In genomic region chr17:73255671-73256181, GRCh38 we compare ENCODE assay signal across 1 cellular context.
TF ChIP-seq lines count a peak whose summit lies in the region.

No MANE protein-coding gene starts in this region.

TF ChIP-seq in HepG2, 621 proteins besides CTCF, POLR2A, EP300 and RAD21 (continued from another document and continues in another):
- peak; percentile 52; the same call in 1 of the 2 replicates for TF ChIP-seq ZBTB33 (CRISPR knock-in tag; IDR thresholded peaks at IDR 0.05)
- TF ChIP-seq ZNF772 (CRISPR knock-in tag; IDR thresholded peaks at IDR 0.05): 0 out of 2 replicates have a peak, but pooled peaks have one; percentile 58
- TF ChIP-seq ZNF687 (CRISPR knock-in tag; IDR thresholded peaks at IDR 0.05): peak; percentile 51
- TF ChIP-seq ZNF672 (CRISPR knock-in tag; IDR thresholded peaks at IDR 0.05): no peak
- TF ChIP-seq DR1 (CRISPR knock-in tag; IDR thresholded peaks at IDR 0.05): no peak
- no peak for TF ChIP-seq GTF3A (CRISPR knock-in tag; conservative IDR thresholded peaks at IDR 0.05)
- TF ChIP-seq MAZ (IDR thresholded peaks at IDR 0.05; ENCODE audit: borderline replicate concordance, low read depth, low read length): no peak
- TF ChIP-seq MAZ (CRISPR knock-in tag; IDR thresholded peaks at IDR 0.05; ENCODE audit: low read depth): peak; percentile 34; the same call in 1 of the 2 replicates
- TF ChIP-seq ZNF331 (CRISPR knock-in tag; IDR thresholded peaks at IDR 0.05): peak; percentile 54; the same call in 1 of the 2 replicates
- no peak for TF ChIP-seq PHB2 (IDR thresholded peaks at IDR 0.05; ENCODE audit: partially characterized antibody)
- no peak for TF ChIP-seq ZBTB38 (CRISPR knock-in tag; IDR thresholded peaks at IDR 0.05)
- no peak for TF ChIP-seq ZNF652 (CRISPR knock-in tag; IDR thresholded peaks at IDR 0.05; ENCODE audit: borderline replicate concordance, low read depth)
- no peak for TF ChIP-seq ZNF646 (CRISPR knock-in tag; IDR thresholded peaks at IDR 0.05)
- TF ChIP-seq ZNF256 (CRISPR knock-in tag; conservative IDR thresholded peaks at IDR 0.05): no peak
- TF ChIP-seq PHF20 (CRISPR knock-in tag; IDR thresholded peaks at IDR 0.05): no peak
- TF ChIP-seq NFE2L1 (CRISPR knock-in tag; IDR thresholded peaks at IDR 0.05; ENCODE audit: borderline replicate concordance): no peak
- no peak for TF ChIP-seq ZNF766 (CRISPR knock-in tag; IDR thresholded peaks at IDR 0.05; ENCODE audit: borderline replicate concordance)
- no peak for TF ChIP-seq ATF7 (IDR thresholded peaks at IDR 0.05)
- TF ChIP-seq ATF7 (CRISPR knock-in tag; IDR thresholded peaks at IDR 0.05): no peak
- no peak for TF ChIP-seq ZNF281 (CRISPR knock-in tag; IDR thresholded peaks at IDR 0.05; ENCODE audit: borderline replicate concordance)
- no peak for TF ChIP-seq ZNF691 (CRISPR knock-in tag; IDR thresholded peaks at IDR 0.05; ENCODE audit: borderline replicate concordance, low read depth)
- TF ChIP-seq ZNF333 (CRISPR knock-in tag; IDR thresholded peaks at IDR 0.05; ENCODE audit: borderline replicate concordance): no peak
- TF ChIP-seq THAP8 (CRISPR knock-in tag; IDR thresholded peaks at IDR 0.05; ENCODE audit: borderline replicate concordance): no peak
- TF ChIP-seq XBP1 (CRISPR knock-in tag; IDR thresholded peaks at IDR 0.05): no peak
- 0 out of 2 replicates have a peak, but pooled peaks have one; percentile 30 for TF ChIP-seq SP4 (CRISPR knock-in tag; IDR thresholded peaks at IDR 0.05)
- TF ChIP-seq MYPOP (CRISPR knock-in tag; IDR thresholded peaks at IDR 0.05): no peak
- TF ChIP-seq SIX4 (CRISPR knock-in tag; IDR thresholded peaks at IDR 0.05): no peak
- TF ChIP-seq HHEX (CRISPR knock-in tag; IDR thresholded peaks at IDR 0.05): no peak
- TF ChIP-seq KDM5A (IDR thresholded peaks at IDR 0.05; ENCODE audit: borderline replicate concordance, low read length): no peak
- no peak for TF ChIP-seq MNT (IDR thresholded peaks at IDR 0.05)
- TF ChIP-seq HNF4A (CRISPR knock-in tag; IDR thresholded peaks at IDR 0.05): no peak
- no peak for TF ChIP-seq ZNF17 (CRISPR knock-in tag; IDR thresholded peaks at IDR 0.05)
- no peak for TF ChIP-seq ZNF343 (CRISPR knock-in tag; IDR thresholded peaks at IDR 0.05)
- TF ChIP-seq ZNF451 (CRISPR knock-in tag; IDR thresholded peaks at IDR 0.05): no peak
- TF ChIP-seq FOXM1 (CRISPR knock-in tag; IDR thresholded peaks at IDR 0.05): no peak
- TF ChIP-seq SMC3 (IDR thresholded peaks at IDR 0.05; ENCODE audit: low read length): peak; percentile 99
- TF ChIP-seq ATF7-NPFF (CRISPR knock-in tag; IDR thresholded peaks at IDR 0.05; ENCODE audit: low read depth): no peak
- TF ChIP-seq GABPA (IDR thresholded peaks at IDR 0.05; ENCODE audit: low read depth, low read length): no peak
- TF ChIP-seq GABPA (CRISPR knock-in tag; IDR thresholded peaks at IDR 0.05; ENCODE audit: low read depth): no peak
- TF ChIP-seq SCMH1 (CRISPR knock-in tag; IDR thresholded peaks at IDR 0.05; ENCODE audit: borderline replicate concordance): no peak
